ENCODE assay signal across 17 cellular contexts in genomic region chr4:45795165-45795564, GRCh38.
"Had no signal": no experiment of that assay in that cellular context is flagged by ENCODE, and none has a peak within 500 bp of the region (broad histone marks: within the 10 kb centered on the region; RNA-seq: fewer than 3 reads in every experiment).

No MANE protein-coding gene starts in this region.

- H3K27me3 ChIP-seq: cardiac muscle cell, esophagus muscularis mucosa, gastrocnemius medialis, right atrium auricular region, uterus had no signal

- H3K36me3 ChIP-seq: cardiac muscle cell, esophagus muscularis mucosa, gastrocnemius medialis, lower lobe of right lung, right atrium auricular region, thoracic aorta, uterus had no signal

- DNase-seq: effector memory CD8-positive, alpha-beta T cell; gastrocnemius medialis; lower lobe of right lung; midbrain; posterior cingulate gyrus; stimulated activated CD4-positive, alpha-beta T cell treated with anti-CD3 and anti-CD28 coated beads, Interleukin-4, amount 100 ng/mL, for 24 hours; stimulated activated naive B cell treated with anti-CD40 and anti-IgM and Interleukin-4, amounts not matched to agents 10 μg/mL and 1 μg/mL and 100 μg/mL, for 72 hours; stimulated activated naive CD8-positive, alpha-beta T cell treated with anti-CD3 and anti-CD28 coated beads, Interleukin-15, amount 100 ng/mL, for 72 hours; trophoblast cell; uterus had no signal

- H3K4me3 ChIP-seq: cardiac muscle cell, esophagus muscularis mucosa, gastrocnemius medialis, lower lobe of right lung, right atrium auricular region, thoracic aorta, uterus had no signal

- H3K4me1 ChIP-seq: esophagus muscularis mucosa, gastrocnemius medialis, lower lobe of right lung, right atrium auricular region, uterus had no signal

- H3K27ac ChIP-seq: cardiac muscle cell, epithelial cell of prostate, esophagus muscularis mucosa, gastrocnemius medialis, lower lobe of right lung, right atrium auricular region, thoracic aorta, uterus had no signal

- H3K9me3 ChIP-seq: esophagus muscularis mucosa, gastrocnemius medialis, lower lobe of right lung, right atrium auricular region, thoracic aorta, uterus had no signal

- ATAC-seq: effector memory CD8-positive, alpha-beta T cell; gastrocnemius medialis; left lobe of liver; lower lobe of right lung; natural killer cell treated with Interleukin-12 subunit alpha and Interleukin-12 subunit beta and Interleukin-15 and Interleukin-18, amount 100 ng/mL, for 72 hours; stimulated activated naive B cell treated with anti-CD40 and anti-IgM and Interleukin-4, amounts not matched to agents 10 μg/mL and 1 μg/mL and 100 μg/mL, for 72 hours; stimulated activated naive CD8-positive, alpha-beta T cell treated with anti-CD3 and anti-CD28 coated beads, Interleukin-15, amount 100 ng/mL, for 72 hours had no signal
